Comparison of ENCODE assay signal across 20 cellular contexts in genomic region chr4:951186-951585, GRCh38. TPM values are rescaled to one million over a fixed set of nuclear protein-coding genes. Genes with fewer than 3 reads are reported as not detected.
A peak's percentile ranks its signal among the peaks of the same experiment; 100 is the strongest.
DNase-seq lines count a peak whose midpoint lies in the region; ATAC-seq, FAIRE-seq and TF ChIP-seq lines count a peak whose summit lies in the region.
"Had no signal": no experiment of that assay in that cellular context is flagged by ENCODE, and none has a peak within 500 bp of the region (broad histone marks: within the 10 kb centered on the region; RNA-seq: fewer than 3 reads in every experiment).

No MANE protein-coding gene starts in this region.

- DNase-seq in GM23338 (ENCODE audit: low spot score), result no peak
- DNase-seq in chondrocyte (ENCODE audit: low spot score), result peak; percentile 55
- peak in 2 of 3 donors; percentile 3 to 21 for DNase-seq in mucosa of descending colon
- peak; percentile 46 for DNase-seq in upper lobe of right lung
- no peak for DNase-seq in kidney
- DNase-seq: CD4-positive, CD25-positive, alpha-beta regulatory T cell; DMS153; KG1; NCI-H1436 treated with DMSO at 0.1 percent for 48 hours; NCI-H2029 treated with DMSO at 0.1 percent for 48 hours; NCI-H510A; NCI-H774; PC-9 had no signal

- peak; percentile 16 for ATAC-seq in GM23338
- ATAC-seq in mucosa of descending colon, result no peak
- no peak for ATAC-seq in upper lobe of right lung
- ATAC-seq in HG03342 (IDR thresholded peaks at IDR 0.05; ENCODE audit: unreplicated experiment), result no peak
- ATAC-seq in activated CD4-positive, CD25-positive, alpha-beta regulatory T cell treated with anti-CD3 and anti-CD28 coated beads, Interleukin-2, amount 50 U/mL, for 24 hours, result no peak
- ATAC-seq: HCT116 had no signal

- no peaks in the 10 kb centered on the region for H4K20me1 ChIP-seq in GM23338 (replicated peaks; ENCODE audit: insufficient read depth)

- H3K4me1 ChIP-seq in GM23338 (ENCODE audit: insufficient read depth) (no peaks in the 10 kb centered on the region), mucosa of descending colon (ENCODE audit: low read depth) (no peaks in the 10 kb centered on the region), upper lobe of right lung (no peaks in the 10 kb centered on the region), kidney (ENCODE audit: control insufficient read depth in 1 of 2, insufficient read depth in 1 of 2, low read depth in 1 of 2, low read length in 2 of 2) (no peaks in the 10 kb centered on the region)
- H3K4me1 ChIP-seq: Caco-2, SJSA1 had no signal

- no peaks in the 10 kb centered on the region for H3K36me3 ChIP-seq in GM23338 (ENCODE audit: insufficient read depth)
- no peaks in the 10 kb centered on the region for H3K36me3 ChIP-seq in mucosa of descending colon (ENCODE audit: low read depth)
- H3K36me3 ChIP-seq in upper lobe of right lung, result peaks cover 8% of the 10 kb centered on the region
- peaks cover 0 to 5% of the 10 kb centered on the region in 2 donors for H3K36me3 ChIP-seq in kidney (ENCODE audit: control insufficient read depth in 1 of 2, insufficient read depth in 2 of 2, low read length in 2 of 2)
- H3K36me3 ChIP-seq: SJSA1 had no signal

- TF ChIP-seq CTCF in GM23338 (conservative IDR thresholded peaks at IDR 0.05; ENCODE audit: low read depth in 2 of 2) (no peak), chondrocyte (IDR thresholded peaks at IDR 0.05) (no peak), mucosa of descending colon (IDR thresholded peaks at IDR 0.05) (no peak), upper lobe of right lung (IDR thresholded peaks at IDR 0.05) (no peak), kidney (IDR thresholded peaks at IDR 0.05; ENCODE audit: borderline replicate concordance, extremely low read depth, insufficient read depth) (no peak)

- H3K4me3 ChIP-seq in GM23338 (no peak overlapping the region), mucosa of descending colon (no peak overlapping the region), upper lobe of right lung (no peak overlapping the region), kidney (ENCODE audit: low read length in 2 of 2) (no peak overlapping the region)
- H3K4me3 ChIP-seq: PC-9, SJSA1 had no signal

- H3K9me2 ChIP-seq in GM23338 (ENCODE audit: insufficient read depth), result no peaks in the 10 kb centered on the region

- H3K27ac Mint-ChIP-seq in GM23338, result no peak overlapping the region
- no peak overlapping the region for H3K27ac Mint-ChIP-seq in chondrocyte (ENCODE audit: unreplicated experiment)
- H3K27ac Mint-ChIP-seq: B cell; CD4-positive, CD25-positive, alpha-beta regulatory T cell had no signal

- no peak overlapping the region for H3K4me2 ChIP-seq in GM23338
- H3K4me2 ChIP-seq: PC-9 had no signal

- intact Hi-C loops in mucosa of descending colon (cut with DNase I, micrococcal nuclease) (no loop called here), upper lobe of right lung (cut with DNase I) (no loop called here), kidney (cut with DNase I) (no loop called here)

- no peaks in the 10 kb centered on the region for H3F3A ChIP-seq in GM23338 (replicated peaks; ENCODE audit: low read depth)

- H3K4me3 Mint-ChIP-seq in GM23338, result no peak overlapping the region
- H3K4me3 Mint-ChIP-seq in chondrocyte (ENCODE audit: unreplicated experiment), result no peak overlapping the region
- H3K4me3 Mint-ChIP-seq: B cell; CD4-positive, CD25-positive, alpha-beta regulatory T cell had no signal

- H3K36me3 Mint-ChIP-seq in GM23338 (ENCODE audit: low read depth) (no peaks in the 10 kb centered on the region; the same call in 2 of the 3 replicates), chondrocyte (ENCODE audit: low read depth) (peaks cover 7% of the 10 kb centered on the region)

- no peaks in the 10 kb centered on the region for H3K9me3 Mint-ChIP-seq in GM23338
- no peaks in the 10 kb centered on the region for H3K9me3 Mint-ChIP-seq in chondrocyte (ENCODE audit: low read depth)
- H3K9me3 Mint-ChIP-seq: CD4-positive, CD25-positive, alpha-beta regulatory T cell had no signal

- H3K79me2 ChIP-seq in GM23338 (replicated peaks; ENCODE audit: insufficient read depth), result no peaks in the 10 kb centered on the region

- FAIRE-seq in kidney (lab: Jason Lieb, UNC), result no peak

- H3K4me1 Mint-ChIP-seq in GM23338 (peaks cover 5% of the 10 kb centered on the region; the same call in 2 of the 3 replicates), chondrocyte (ENCODE audit: low read depth) (no peaks in the 10 kb centered on the region)
- H3K4me1 Mint-ChIP-seq: CD4-positive, CD25-positive, alpha-beta regulatory T cell had no signal

- H2AFZ ChIP-seq in GM23338, result no peak overlapping the region
- H2AFZ ChIP-seq: PC-9 had no signal

- no peaks in the 10 kb centered on the region for H3K27me3 ChIP-seq in GM23338 (ENCODE audit: insufficient read depth)
- H3K27me3 ChIP-seq in upper lobe of right lung, result no peaks in the 10 kb centered on the region
- H3K27me3 ChIP-seq: SJSA1 had no signal

- H3K9me3 ChIP-seq in mucosa of descending colon, result no peaks in the 10 kb centered on the region
- H3K9me3 ChIP-seq in upper lobe of right lung, result no peaks in the 10 kb centered on the region
- H3K9me3 ChIP-seq in kidney (ENCODE audit: control insufficient read depth in 1 of 2, low read length in 2 of 2), result no peaks in the 10 kb centered on the region
- H3K9me3 ChIP-seq: Caco-2, SJSA1 had no signal

- H3K27me3 Mint-ChIP-seq in GM23338 (ENCODE audit: insufficient read depth, low read depth, poor library complexity) (peaks cover 7% of the 10 kb centered on the region), chondrocyte (ENCODE audit: low read depth) (no peaks in the 10 kb centered on the region)
- H3K27me3 Mint-ChIP-seq: B cell; CD4-positive, CD25-positive, alpha-beta regulatory T cell had no signal

- H3K27ac ChIP-seq in GM23338 (ENCODE audit: low read depth) (no peak overlapping the region), upper lobe of right lung (no peak overlapping the region), kidney (ENCODE audit: low read depth in 2 of 2, low read length in 2 of 2) (no peak overlapping the region)
- H3K27ac ChIP-seq: PC-9, SJSA1 had no signal

- no peak overlapping the region for H3K9ac ChIP-seq in kidney (ENCODE audit: low read length in 2 of 2)

TF ChIP-seq in GM23338, 12 proteins besides CTCF, POLR2A, EP300 and RAD21 (continues in another document):
- no peak for TF ChIP-seq POLR2AphosphoS5 (IDR thresholded peaks at IDR 0.05; ENCODE audit: low read depth)
- TF ChIP-seq ETS1 (IDR thresholded peaks at IDR 0.05), result no peak
- no peak for TF ChIP-seq ZNF331 (CRISPR knock-in tag; IDR thresholded peaks at IDR 0.05; ENCODE audit: low read depth)

RNA-seq across cellular contexts. Expression of gene TMEM175, which starts 18.9 kb away (rescaled TPM):
- 4.2 and 11.4 TPM in 2 replicates for total RNA-seq in GM23338 (2014; rRNA removed; shearing (Covaris generic))
- polyA plus RNA-seq in GM23338 (2016; fragmentation: Nextera tagmentation; extraction: Ambion mirVana) (6.5 and 8.0 TPM in 2 replicates), kidney (ENCODE audit: insufficient read depth, low read depth, low replicate concordance) (26.0 TPM)
- total RNA-seq in chondrocyte (25.5 to 47.5 TPM (median 26.1 TPM) in 3 replicates), mucosa of descending colon (10 to 100 TPM; 30.1 to 39.0 (median 37.5) TPM), upper lobe of right lung (42.4 TPM), kidney (31.1 TPM)

RNA-seq across cellular contexts. Expression of gene GAK, which starts 19.1 kb away (rescaled TPM):
- total RNA-seq in GM23338 (2014; rRNA removed; shearing (Covaris generic)), result 88.6 and 124 TPM in 2 replicates
- polyA plus RNA-seq in GM23338 (2016; fragmentation: Nextera tagmentation; extraction: Ambion mirVana), result 47.9 and 48.5 TPM in 2 replicates
- 61.4 to 85.7 TPM (median 69.2 TPM) in 3 replicates for total RNA-seq in chondrocyte
- 100 to 1,000 TPM; 155 to 259 (median 244) TPM for total RNA-seq in mucosa of descending colon
- total RNA-seq in upper lobe of right lung, result 138 TPM
- total RNA-seq in kidney, result 124 TPM
- polyA plus RNA-seq in kidney (ENCODE audit: insufficient read depth, low read depth, low replicate concordance), result 92.0 TPM

RNA-seq across cellular contexts. Expression of gene DGKQ, which starts 22.2 kb away (rescaled TPM):
- 18.6 and 22.4 TPM in 2 replicates for total RNA-seq in GM23338 (2014; rRNA removed; shearing (Covaris generic))
- polyA plus RNA-seq in GM23338 (2016; fragmentation: Nextera tagmentation; extraction: Ambion mirVana), result 3.4 and 4.0 TPM in 2 replicates
- 15.4 to 18.6 TPM (median 17.2 TPM) in 3 replicates for total RNA-seq in chondrocyte
- total RNA-seq in mucosa of descending colon, result 10 to 100 TPM; 31.8 to 56.1 (median 41.7) TPM
- 19.1 TPM for total RNA-seq in upper lobe of right lung
- 13.7 TPM for total RNA-seq in kidney
- polyA plus RNA-seq in kidney (ENCODE audit: insufficient read depth, low read depth, low replicate concordance), result 3.5 TPM

RNA-seq across cellular contexts. Expression of gene IDUA, which starts 35.7 kb away (rescaled TPM):
- total RNA-seq in GM23338 (2014; rRNA removed; shearing (Covaris generic)), result 0.62 and 6.1 TPM in 2 replicates
- polyA plus RNA-seq in GM23338 (2016; fragmentation: Nextera tagmentation; extraction: Ambion mirVana) (0.80 and 1.3 TPM in 2 replicates), kidney (ENCODE audit: insufficient read depth, low read depth, low replicate concordance) (11.9 TPM)
- total RNA-seq in chondrocyte (42.6 to 53.0 TPM (median 46.0 TPM) in 3 replicates), mucosa of descending colon (10 to 100 TPM; 29.7 to 45.7 (median 33.4) TPM), upper lobe of right lung (49.2 TPM), kidney (58.5 TPM)

RNA-seq across cellular contexts. Expression of gene SLC26A1, which starts 42.0 kb away (rescaled TPM):
- total RNA-seq in GM23338 (2014; rRNA removed; shearing (Covaris generic)), result 0.10 and 0.16 TPM in 2 replicates
- 0.07 and 0.27 TPM in 2 replicates for polyA plus RNA-seq in GM23338 (2016; fragmentation: Nextera tagmentation; extraction: Ambion mirVana)
- total RNA-seq in chondrocyte, result 0.72 to 1.6 TPM (median 0.75 TPM) in 3 replicates
- total RNA-seq in mucosa of descending colon, result 1 to 10 TPM in 2 of 3 donors, under 1 TPM in 1; 0.85 to 2.8 (median 1.9) TPM
- 0.20 TPM for total RNA-seq in upper lobe of right lung
- total RNA-seq in kidney, result 2.9 TPM
- 10.2 TPM for polyA plus RNA-seq in kidney (ENCODE audit: insufficient read depth, low read depth, low replicate concordance)
- total RNA-seq: M059J, SJSA1 had no signal

Comparison
In these comparisons a context has a peak if more than half of its experiments do, and no peak if none do; other contexts are left out.
1. DNase-seq: peak in chondrocyte (single experiment), mucosa of descending colon (2 of 3) and upper lobe of right lung (single experiment); none in GM23338 (single experiment) and kidney (single experiment).